ENCODE assay signal across 12 cellular contexts in the genomic region with DNA sequence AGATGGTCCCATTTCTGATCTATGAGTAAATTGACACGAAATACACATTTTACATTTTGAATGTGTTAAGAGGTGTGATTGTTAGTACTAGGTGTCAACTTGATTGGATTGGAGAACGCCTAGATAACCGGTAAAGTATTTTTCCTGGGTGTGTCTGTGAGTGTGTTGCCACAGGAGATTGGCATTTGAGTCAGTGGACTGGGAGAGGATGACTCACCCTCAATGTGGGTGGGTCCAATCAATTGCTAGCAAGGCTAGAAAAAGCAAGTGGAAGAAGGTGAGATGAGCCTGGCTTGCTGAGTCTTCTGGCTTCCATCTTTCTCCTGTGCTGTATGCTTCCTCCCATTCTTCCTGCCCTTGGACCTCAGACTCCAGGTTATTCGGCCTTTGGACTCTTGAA.
DNase-seq lines count a peak whose midpoint lies in the region; ATAC-seq, FAIRE-seq and TF ChIP-seq lines count a peak whose summit lies in the region.
"Had no signal": no experiment of that assay in that cellular context is flagged by ENCODE, and none has a peak within 500 bp of the region (broad histone marks: within the 10 kb centered on the region; RNA-seq: fewer than 3 reads in every experiment).

No MANE protein-coding gene starts in this region.

- H3K4me3 ChIP-seq in HEK293 (ENCODE audit: low read depth, low read length) = no peak overlapping the region
- H3K4me3 ChIP-seq: dorsolateral prefrontal cortex, left ventricle myocardium inferior had no signal

- peak; percentile 59 for ATAC-seq in omental fat pad (ENCODE audit: low FRiP score)

- POLR2A ChIA-PET in HEK293 (lab: Yijun Ruan, JAX) = no interaction called here

- H3K36me3 ChIP-seq in HEK293 (ENCODE audit: control insufficient read depth in 2 of 2, insufficient read depth in 1 of 2, low read length in 2 of 2) = no peaks in the 10 kb centered on the region
- H3K36me3 ChIP-seq: left ventricle myocardium inferior had no signal

- TF ChIP-seq CTCF in HEK293 (tag by site-specific recombination; IDR thresholded peaks at IDR 0.05) (no peak), omental fat pad (IDR thresholded peaks at IDR 0.05) (no peak), GM13977 (IDR thresholded peaks at IDR 0.05; ENCODE audit: extremely low read depth, insufficient read depth, missing control alignments) (no peak)

- DNase-seq in RCC 7860 (ENCODE audit: low spot score) (peak; percentile 44), fibroblast of peridontal ligament (ENCODE audit: extremely low read depth) (peak; percentile 30), omental fat pad (ENCODE audit: low spot score) (no peak), SIG-M5 (lab: John Stamatoyannopoulos, UW) (no peak), nucleus accumbens (lab: John Stamatoyannopoulos, UW) (no peak), HuH-7.5 (ENCODE audit: low spot score) (no peak), GM13977 (ENCODE audit: low spot score) (no peak)
- DNase-seq: activated T-cell treated with anti-CD3 and anti-CD28 coated beads, Interleukin-2, amount 50 U/mL, for 24 hours; C1 segment of cervical spinal cord; dorsolateral prefrontal cortex; left ventricle myocardium inferior had no signal

- in situ Hi-C loops in GM13977 (cut with MboI; ENCODE audit: low pct_unique_long_range_greater_than_20kb, low sequenced_read_pairs, unreplicated experiment) = no loop called here

- no peaks in the 10 kb centered on the region for H3K4me1 ChIP-seq in HEK293 (ENCODE audit: control insufficient read depth, insufficient read depth, low read length)
- H3K4me1 ChIP-seq: left ventricle myocardium inferior had no signal

- H3K27ac ChIP-seq in HEK293 (ENCODE audit: extremely low read depth, low read depth, low read length) = no peak overlapping the region
- H3K27ac ChIP-seq: dorsolateral prefrontal cortex, left ventricle myocardium inferior had no signal

- no peak for FAIRE-seq in RCC 7860 (lab: Jason Lieb, UNC)

- CTCF ChIA-PET in HEK293 (lab: Yijun Ruan, JAX) = no interaction called here

- H3K9me3 ChIP-seq in HEK293 (ENCODE audit: control insufficient read depth, insufficient read depth, low read depth, low read length) = no peaks in the 10 kb centered on the region
- H3K9me3 ChIP-seq: left ventricle myocardium inferior had no signal

TF ChIP-seq in HEK293, 187 proteins besides CTCF, POLR2A, EP300 and RAD21:
- TF ChIP-seq ELK4 (IDR thresholded peaks at IDR 0.05; ENCODE audit: borderline replicate concordance, low read depth, low read length) (0 out of 2 replicates have a peak, but pooled peaks have one; percentile 54), ZNF155 (tag by site-specific recombination; IDR thresholded peaks at IDR 0.05) (no peak), AEBP2 (tag by site-specific recombination; IDR thresholded peaks at IDR 0.05; ENCODE audit: borderline replicate concordance) (no peak), ZBTB49 (tag by site-specific recombination; IDR thresholded peaks at IDR 0.05; ENCODE audit: low read depth) (no peak), TRIM28 (IDR thresholded peaks at IDR 0.05; ENCODE audit: borderline replicate concordance, low read length) (peak; percentile 48; the same call in 1 of the 2 replicates), ZNF214 (tag by site-specific recombination; IDR thresholded peaks at IDR 0.05; ENCODE audit: borderline replicate concordance) (no peak), ZNF747 (tag by site-specific recombination; IDR thresholded peaks at IDR 0.05) (no peak), ZNF324 (tag by site-specific recombination; IDR thresholded peaks at IDR 0.05) (no peak)
- TF ChIP-seq, protein P1, sequence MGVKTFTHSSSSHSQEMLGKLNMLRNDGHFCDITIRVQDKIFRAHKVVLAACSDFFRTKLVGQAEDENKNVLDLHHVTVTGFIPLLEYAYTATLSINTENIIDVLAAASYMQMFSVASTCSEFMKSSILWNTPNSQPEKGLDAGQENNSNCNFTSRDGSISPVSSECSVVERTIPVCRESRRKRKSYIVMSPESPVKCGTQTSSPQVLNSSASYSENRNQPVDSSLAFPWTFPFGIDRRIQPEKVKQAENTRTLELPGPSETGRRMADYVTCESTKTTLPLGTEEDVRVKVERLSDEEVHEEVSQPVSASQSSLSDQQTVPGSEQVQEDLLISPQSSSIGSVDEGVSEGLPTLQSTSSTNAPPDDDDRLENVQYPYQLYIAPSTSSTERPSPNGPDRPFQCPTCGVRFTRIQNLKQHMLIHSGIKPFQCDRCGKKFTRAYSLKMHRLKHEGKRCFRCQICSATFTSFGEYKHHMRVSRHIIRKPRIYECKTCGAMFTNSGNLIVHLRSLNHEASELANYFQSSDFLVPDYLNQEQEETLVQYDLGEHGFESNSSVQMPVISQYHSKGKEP (tag by site-specific recombination; IDR thresholded peaks at IDR 0.05) = no peak
- TF ChIP-seq, protein P2, sequence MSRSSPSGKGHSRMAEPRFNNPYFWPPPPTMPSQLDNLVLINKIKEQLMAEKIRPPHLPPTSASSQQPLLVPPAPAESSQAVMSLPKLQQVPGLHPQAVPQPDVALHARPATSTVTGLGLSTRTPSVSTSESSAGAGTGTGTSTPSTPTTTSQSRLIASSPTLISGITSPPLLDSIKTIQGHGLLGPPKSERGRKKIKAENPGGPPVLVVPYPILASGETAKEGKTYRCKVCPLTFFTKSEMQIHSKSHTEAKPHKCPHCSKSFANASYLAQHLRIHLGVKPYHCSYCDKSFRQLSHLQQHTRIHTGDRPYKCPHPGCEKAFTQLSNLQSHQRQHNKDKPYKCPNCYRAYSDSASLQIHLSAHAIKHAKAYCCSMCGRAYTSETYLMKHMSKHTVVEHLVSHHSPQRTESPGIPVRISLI (tag by site-specific recombination; IDR thresholded peaks at IDR 0.05) = no peak

Comparison
In these comparisons a context has a peak if more than half of its experiments do, and no peak if none do; other contexts are left out.
1. DNase-seq: peak in RCC 7860 (single experiment) and fibroblast of peridontal ligament (single experiment); none in omental fat pad (single experiment), SIG-M5 (single experiment), nucleus accumbens (0 of 56), HuH-7.5 (single experiment) and GM13977 (single experiment).